17 cellular contexts compared by ENCODE assay signal in the genomic region with DNA sequence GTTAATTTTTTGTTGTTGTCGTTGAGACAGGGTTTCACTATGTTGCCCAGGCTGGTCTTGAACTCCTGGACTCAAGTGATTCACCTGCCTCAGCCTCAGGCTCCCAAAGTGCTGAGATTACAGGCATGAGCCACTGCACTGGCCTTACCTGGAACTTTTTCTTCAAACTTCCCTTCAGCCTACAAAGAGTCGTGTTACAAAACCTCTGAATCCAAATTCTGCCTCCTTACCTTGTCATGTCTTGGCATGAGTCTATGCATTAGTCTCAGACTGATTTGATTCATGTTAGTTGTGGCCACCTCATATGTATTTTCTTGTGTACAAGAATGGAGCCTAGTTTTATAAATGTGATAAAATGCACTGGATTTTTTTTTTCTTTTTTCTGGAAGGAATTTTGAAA.
DNase-seq lines count a peak whose midpoint lies in the region; ATAC-seq and TF ChIP-seq lines count a peak whose summit lies in the region.
"Had no signal": no experiment of that assay in that cellular context is flagged by ENCODE, and none has a peak within 500 bp of the region (broad histone marks: within the 10 kb centered on the region; RNA-seq: fewer than 3 reads in every experiment).

No MANE protein-coding gene starts in this region.

- no peak overlapping the region for H3K4me2 ChIP-seq in H9 (ENCODE audit: insufficient read depth, insufficient read length, low read length)

- no peak for ATAC-seq in WTC11
- no peak for ATAC-seq in GM18511 (IDR thresholded peaks at IDR 0.05; ENCODE audit: unreplicated experiment)
- no peak for ATAC-seq in HG03460 (IDR thresholded peaks at IDR 0.05; ENCODE audit: unreplicated experiment)
- ATAC-seq: HCT116 had no signal

- no peak overlapping the region for H2BK20ac ChIP-seq in H9 (ENCODE audit: low read depth, low read length, poor library complexity, severe bottlenecking)

- H3K9me3 Mint-ChIP-seq in H9 (peaks cover 13 to 18% of the 10 kb centered on the region in 2 experiments), WTC11 (peaks cover 33% of the 10 kb centered on the region), endodermal cell (peaks cover 24% of the 10 kb centered on the region), mesothelial cell of epicardium (peaks cover 30% of the 10 kb centered on the region)

- H3K36me3 Mint-ChIP-seq in H9 (ENCODE audit: insufficient read depth in 1 of 3, low read depth in 3 of 3): peaks cover 37 to 45% (median 41%) of the 10 kb centered on the region in 3 experiments
- peaks cover 41% of the 10 kb centered on the region for H3K36me3 Mint-ChIP-seq in WTC11
- peaks cover 68% of the 10 kb centered on the region for H3K36me3 Mint-ChIP-seq in endodermal cell (ENCODE audit: low read depth)
- peaks cover 51% of the 10 kb centered on the region for H3K36me3 Mint-ChIP-seq in mesothelial cell of epicardium
- H3K36me3 Mint-ChIP-seq: CD4-positive, alpha-beta memory T cell had no signal

- H3K79me2 ChIP-seq in H9 (ENCODE audit: insufficient read depth, low read length): no peaks in the 10 kb centered on the region

- H3K9me3 ChIP-seq in H9 (ENCODE audit: control insufficient read depth, low read depth, low read length) (no peaks in the 10 kb centered on the region), endodermal cell (ENCODE audit: control insufficient read depth, low read length) (peaks cover 24% of the 10 kb centered on the region)

- no peak overlapping the region for H3K18ac ChIP-seq in H9 (ENCODE audit: insufficient read length, low read depth, low read length)

- H3K4me1 ChIP-seq in H9 (ENCODE audit: insufficient read depth, low read length) (peaks cover 4% of the 10 kb centered on the region; the same call in 1 of the 2 replicates), endodermal cell (ENCODE audit: control insufficient read depth, insufficient read depth, low read length) (no peaks in the 10 kb centered on the region)

- H2AK5ac ChIP-seq in H9 (ENCODE audit: insufficient read length, low read length): no peak overlapping the region

- H3K4me3 Mint-ChIP-seq in H9 (no peak overlapping the region), WTC11 (no peak overlapping the region), endodermal cell (no peak overlapping the region), mesothelial cell of epicardium (no peak overlapping the region)
- H3K4me3 Mint-ChIP-seq: CD4-positive, alpha-beta memory T cell had no signal

- H2AFZ ChIP-seq in H9 (ENCODE audit: low read length): no peak overlapping the region
- H2AFZ ChIP-seq: GM23248 had no signal

- H3K27me3 ChIP-seq in H9 (ENCODE audit: insufficient read depth, low read length) (no peaks in the 10 kb centered on the region), endodermal cell (ENCODE audit: control insufficient read depth, insufficient read depth, low read length, poor library complexity, severe bottlenecking) (no peaks in the 10 kb centered on the region)

- H3K4ac ChIP-seq in H9 (ENCODE audit: low read depth, low read length): no peak overlapping the region

- H3K79me1 ChIP-seq in H9 (ENCODE audit: insufficient read depth, low read depth, low read length, poor library complexity, severe bottlenecking): no peaks in the 10 kb centered on the region

- H3K9ac ChIP-seq in H9 (ENCODE audit: extremely low read depth, insufficient read length, low read length) (no peak overlapping the region), endodermal cell (ENCODE audit: extremely low read depth, low read length, poor library complexity, severe bottlenecking) (no peak overlapping the region)
- H3K9ac ChIP-seq: GM23248 had no signal

- H2BK5ac ChIP-seq in H9 (ENCODE audit: insufficient read length, low read length): no peak overlapping the region

- no peak overlapping the region for H3K14ac ChIP-seq in H9 (ENCODE audit: insufficient read depth, low read length)

- H3K27ac Mint-ChIP-seq in H9: peak overlapping the region in 2 of 3 experiments; percentile 49 to 70; a peak in 2 of 7 replicates
- peak overlapping the region; percentile 18; the same call in 1 of the 2 replicates for H3K27ac Mint-ChIP-seq in WTC11
- H3K27ac Mint-ChIP-seq in endodermal cell: peak overlapping the region; percentile 14
- H3K27ac Mint-ChIP-seq in mesothelial cell of epicardium: peak overlapping the region; percentile 62
- H3K27ac Mint-ChIP-seq: CD4-positive, alpha-beta memory T cell had no signal

- H2BK15ac ChIP-seq in H9 (ENCODE audit: low read depth, low read length): no peak overlapping the region

- H4K5ac ChIP-seq in H9 (ENCODE audit: insufficient read length, low read depth, low read length): no peak overlapping the region

- TF ChIP-seq CTCF in H9 (conservative IDR thresholded peaks at IDR 0.05): no peak
- TF ChIP-seq CTCF in WTC11 (IDR thresholded peaks at IDR 0.05): no peak
- TF ChIP-seq CTCF in endodermal cell (conservative IDR thresholded peaks at IDR 0.05): no peak
- TF ChIP-seq CTCF in mesothelial cell of epicardium (IDR thresholded peaks at IDR 0.05; ENCODE audit: unreplicated experiment): no peak

- H3T11ph ChIP-seq in H9 (ENCODE audit: low read length): no peak overlapping the region

- no peak overlapping the region for H3K23ac ChIP-seq in H9 (ENCODE audit: insufficient read length, low read depth, low read length)

- POLR2A ChIA-PET in WTC11 (lab: Charles Lee): no interaction called here

- CTCF ChIA-PET in WTC11 (lab: Charles Lee): no interaction called here

- no peak overlapping the region for H4K8ac ChIP-seq in H9 (replicated peaks; ENCODE audit: insufficient read length, low read depth, low read length)

- H3K23me2 ChIP-seq in H9 (ENCODE audit: insufficient read length, low read depth, low read length, poor library complexity, severe bottlenecking): no peaks in the 10 kb centered on the region

- no peak overlapping the region for H3K4me3 ChIP-seq in endodermal cell (ENCODE audit: low read length)
- H3K4me3 ChIP-seq: GM23248 had no signal

- peaks cover 34% of the 10 kb centered on the region for H3K36me3 ChIP-seq in endodermal cell (ENCODE audit: control insufficient read depth, insufficient read depth, low read length)

- H2BK12ac ChIP-seq in H9 (ENCODE audit: insufficient read length, low read depth, low read length): no peak overlapping the region

- H3K4me1 Mint-ChIP-seq in H9 (peaks cover 10 to 17% of the 10 kb centered on the region in 2 experiments), WTC11 (peaks cover 23% of the 10 kb centered on the region), endodermal cell (peaks cover 2% of the 10 kb centered on the region), mesothelial cell of epicardium (peaks cover 11% of the 10 kb centered on the region)
- H3K4me1 Mint-ChIP-seq: CD4-positive, alpha-beta memory T cell had no signal

- no peak overlapping the region for H2BK120ac ChIP-seq in H9 (ENCODE audit: low read depth, low read length, poor library complexity, severe bottlenecking)

- H3K27ac ChIP-seq in H9 (ENCODE audit: insufficient read length, low read depth, low read length): no peak overlapping the region
- H3K27ac ChIP-seq in endodermal cell (ENCODE audit: low read depth, low read length): no peak overlapping the region
- H3K27ac ChIP-seq: GM23248 had no signal

- DNase-seq in H9 (no peak), WTC11 (ENCODE audit: low spot score) (no peak), endodermal cell (no peak), mesothelial cell of epicardium (ENCODE audit: low spot score in 2 of 2, unreplicated experiment in 2 of 2) (no peak), A172 (ENCODE audit: low spot score) (no peak)
- DNase-seq: 8988T; C1 segment of cervical spinal cord; Calu3; CD4-positive, alpha-beta memory T cell; COR-L47; DMS153; DND-41; GM23248; H7 had no signal

- no peak overlapping the region for H3K56ac ChIP-seq in H9 (ENCODE audit: insufficient read length, low read depth, low read length)

- no CpG with 5 or more reads among the region's 2 CpGs for WGBS in H9 (ENCODE audit: extremely low coverage, insufficient read length, low lambda C conversion rate)
- 90 to 95% methylated on average over 2 of the region's 2 CpGs for WGBS in endodermal cell (ENCODE audit: insufficient coverage in 1 of 2, insufficient read length in 1 of 2), 2 experiments

- H4K20me1 ChIP-seq in H9 (ENCODE audit: control insufficient read depth, insufficient read depth, insufficient read length): no peaks in the 10 kb centered on the region

- H4K91ac ChIP-seq in H9 (ENCODE audit: insufficient read length, low read depth, low read length): no peak overlapping the region

- no peaks in the 10 kb centered on the region for H3K27me3 Mint-ChIP-seq in H9 (ENCODE audit: low read depth)
- H3K27me3 Mint-ChIP-seq in WTC11 (ENCODE audit: low read depth): no peaks in the 10 kb centered on the region
- H3K27me3 Mint-ChIP-seq in endodermal cell (ENCODE audit: insufficient read depth): no peaks in the 10 kb centered on the region
- H3K27me3 Mint-ChIP-seq in mesothelial cell of epicardium (ENCODE audit: low read depth): no peaks in the 10 kb centered on the region
- H3K27me3 Mint-ChIP-seq: CD4-positive, alpha-beta memory T cell had no signal

TF ChIP-seq in WTC11, 78 proteins besides CTCF, POLR2A, EP300 and RAD21 (continues in another document):
- TF ChIP-seq ZBTB21 (CRISPR knock-in tag; IDR thresholded peaks at IDR 0.05; ENCODE audit: borderline replicate concordance) (no peak), JAZF1 (CRISPR knock-in tag; IDR thresholded peaks at IDR 0.05) (no peak), TEAD1 (CRISPR knock-in tag; IDR thresholded peaks at IDR 0.05) (no peak), MYBL2 (CRISPR knock-in tag; IDR thresholded peaks at IDR 0.05) (no peak), FOXK1 (CRISPR knock-in tag; IDR thresholded peaks at IDR 0.05) (no peak), ZNF396 (CRISPR knock-in tag; IDR thresholded peaks at IDR 0.05; ENCODE audit: borderline replicate concordance) (no peak), NR1H2 (CRISPR knock-in tag; IDR thresholded peaks at IDR 0.05) (no peak)
